8 cellular contexts compared by ENCODE assay signal in the genomic region with DNA sequence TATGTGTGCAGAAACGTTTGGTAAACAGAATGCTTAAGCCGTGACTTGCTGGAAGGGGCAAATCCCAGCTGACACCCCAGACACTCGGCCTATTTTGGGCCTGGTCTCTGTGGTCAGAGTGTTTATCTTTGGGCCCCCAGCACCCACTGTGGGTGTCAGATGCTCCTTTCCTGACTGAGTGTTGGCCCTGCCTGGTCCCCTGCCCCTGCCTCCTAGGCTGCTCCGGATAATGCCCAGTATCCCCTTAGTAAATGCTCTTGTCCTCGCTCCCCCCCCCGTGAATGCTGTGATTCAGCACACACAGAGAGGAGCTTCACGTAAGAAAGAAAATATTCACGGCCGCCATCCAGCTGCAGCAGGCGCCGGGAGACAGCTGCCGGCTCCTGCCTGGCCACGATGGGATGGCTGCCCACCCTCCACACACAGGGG. TPM values are rescaled to one million over a fixed set of nuclear protein-coding genes. Genes with fewer than 3 reads are reported as not detected.
A peak's percentile ranks its signal among the peaks of the same experiment; 100 is the strongest.
DNase-seq lines count a peak whose midpoint lies in the region; ATAC-seq, FAIRE-seq and TF ChIP-seq lines count a peak whose summit lies in the region.
"Had no signal": no experiment of that assay in that cellular context is flagged by ENCODE, and none has a peak within 500 bp of the region (broad histone marks: within the 10 kb centered on the region; RNA-seq: fewer than 3 reads in every experiment).

No MANE protein-coding gene starts in this region.

- no peak overlapping the region for H2BK5ac ChIP-seq in H1 (ENCODE audit: low read depth, low read length)

- TF ChIP-seq RAD21 in H1 (IDR thresholded peaks at IDR 0.05 in 1 of 2, conservative IDR thresholded peaks at IDR 0.05 in 1 of 2; ENCODE audit: low read depth in 2 of 2, low read length in 2 of 2), result no peak

- H3K56ac ChIP-seq in H1 (replicated peaks; ENCODE audit: insufficient read length, low read depth, low read length), result no peak overlapping the region

- no peak for ATAC-seq in HG02763 (IDR thresholded peaks at IDR 0.05; ENCODE audit: unreplicated experiment)
- ATAC-seq in activated CD8-positive, alpha-beta T cell treated with anti-CD3 and anti-CD28 coated beads for 36 hours, result no peak

- H2AK5ac ChIP-seq in H1 (ENCODE audit: low read depth, low read length), result no peak overlapping the region

- H2BK15ac ChIP-seq in H1 (ENCODE audit: low read length), result no peak overlapping the region

- intact Hi-C loops in thyroid gland (cut with DNase I), result no loop called here
- intact Hi-C loops in activated CD8-positive, alpha-beta T cell treated with anti-CD3 and anti-CD28 coated beads for 36 hours (cut with micrococcal nuclease), result no loop called here

- H3K9ac ChIP-seq in H1 (replicated peaks in 1 of 4; ENCODE audit: extremely low read depth in 1 of 4, low read depth in 3 of 4, low read length in 3 of 4), result no peak overlapping the region

- H3K4me3 ChIP-seq in H1 (ENCODE audit: extremely low read depth in 1 of 4, insufficient read depth in 2 of 4, low read depth in 3 of 4, low read length in 4 of 4) (no peak overlapping the region), thyroid gland (replicated peaks in 1 of 3) (no peak overlapping the region)

- H3K9me3 ChIP-seq in H1 (ENCODE audit: insufficient read depth in 2 of 2, low read depth in 1 of 2, low read length in 1 of 2) (no peaks in the 10 kb centered on the region), thyroid gland (no peaks in the 10 kb centered on the region)

- no peak overlapping the region for H3K14ac ChIP-seq in H1 (ENCODE audit: insufficient read length)

- H2BK20ac ChIP-seq in H1 (ENCODE audit: low read length), result no peak overlapping the region

- H3K27me3 Mint-ChIP-seq in mesothelial cell of epicardium (ENCODE audit: low read depth), result no peaks in the 10 kb centered on the region
- H3K27me3 Mint-ChIP-seq in activated CD8-positive, alpha-beta T cell treated with anti-CD3 and anti-CD28 coated beads for 36 hours, result no peaks in the 10 kb centered on the region

- peaks cover 0 to 3% of the 10 kb centered on the region in 2 experiments for H4K20me1 ChIP-seq in H1 (replicated peaks in 1 of 2; ENCODE audit: control insufficient read depth in 1 of 2, insufficient read depth in 2 of 2, low read length in 2 of 2)

- peak overlapping the region in 1 of 2 experiments; percentile 43; a peak in 2 of 4 replicates for H3K4me2 ChIP-seq in H1 (ENCODE audit: insufficient read depth in 1 of 2, low read depth in 2 of 2, low read length in 2 of 2)

- no peaks in the 10 kb centered on the region for H3K9me3 Mint-ChIP-seq in mesothelial cell of epicardium
- H3K9me3 Mint-ChIP-seq in activated CD8-positive, alpha-beta T cell treated with anti-CD3 and anti-CD28 coated beads for 36 hours, result no peaks in the 10 kb centered on the region

- DNase-seq in NCI-H2171 treated with DMSO at 0.1 percent for 48 hours (lab: John Stamatoyannopoulos, UW), result peak; percentile 65
- no peak for DNase-seq in H1 (ENCODE audit: low read depth in 1 of 2, low spot score in 2 of 2)
- DNase-seq in mesothelial cell of epicardium (ENCODE audit: low spot score in 2 of 2, unreplicated experiment in 2 of 2), result peak in 1 of 2 experiments; percentile 33
- DNase-seq in thyroid gland, result peak in 1 of 2 donors; percentile 10
- no peak for DNase-seq in activated CD8-positive, alpha-beta T cell treated with anti-CD3 and anti-CD28 coated beads for 36 hours
- DNase-seq in NCI-H748 treated with DMSO at 0.1 percent for 48 hours (lab: John Stamatoyannopoulos, UW), result no peak

- 0 out of 2 replicates have a peak overlapping the region, but pooled peaks have one; percentile 27 for H3K18ac ChIP-seq in H1 (ENCODE audit: extremely low read depth, low read length)

- TF ChIP-seq POLR2A in H1 (IDR thresholded peaks at IDR 0.05; ENCODE audit: control extremely low read depth in 1 of 2, low read depth in 2 of 2, low read length in 2 of 2) (no peak), thyroid gland (IDR thresholded peaks at IDR 0.05) (no peak)

- H3K4ac ChIP-seq in H1 (replicated peaks; ENCODE audit: insufficient read length, low read depth, low read length), result no peak overlapping the region

- H3K79me1 ChIP-seq in H1 (ENCODE audit: low read depth, low read length), result no peaks in the 10 kb centered on the region

- TF ChIP-seq CTCF in H1 (IDR thresholded peaks at IDR 0.05; ENCODE audit: control extremely low read depth in 1 of 3, insufficient read depth in 1 of 3, low read depth in 1 of 3, low read length in 3 of 3) (no peak), mesothelial cell of epicardium (IDR thresholded peaks at IDR 0.05; ENCODE audit: unreplicated experiment) (no peak), thyroid gland (IDR thresholded peaks at IDR 0.05) (no peak)
- no peak for TF ChIP-seq CTCF in activated CD8-positive, alpha-beta T cell treated with anti-CD3 and anti-CD28 coated beads for 36 hours (IDR thresholded peaks at IDR 0.05)

- H3K27ac ChIP-seq in H1 (ENCODE audit: low read depth, low read length) (no peak overlapping the region), thyroid gland (peak overlapping the region in 2 of 3 donors; percentile 45 to 52)

- no peaks in the 10 kb centered on the region for H3K36me3 ChIP-seq in H1 (ENCODE audit: control insufficient read depth in 2 of 4, insufficient read depth in 4 of 4, low read length in 3 of 4)
- no peaks in the 10 kb centered on the region for H3K36me3 ChIP-seq in thyroid gland

- 58% methylated on average over 13 of the region's 13 CpGs; no CpG with 5 or more reads in 1 of the 2 experiments for WGBS in H1 (ENCODE audit: extremely low coverage in 1 of 2, insufficient coverage in 1 of 2, insufficient read length in 1 of 2, insufficient replicate concordance in 2 of 2, low coverage in 1 of 2, low lambda C conversion rate in 2 of 2, missing lambda C conversion rate in 1 of 2), 2 experiments
- WGBS in thyroid gland, 2 donors, result 66 to 81% methylated on average over 13 of the region's 13 CpGs

- H2BK120ac ChIP-seq in H1 (replicated peaks; ENCODE audit: low read depth, low read length), result no peak overlapping the region

- no peak for FAIRE-seq in H1 (lab: Jason Lieb, UNC)
- FAIRE-seq: GM19239 had no signal

- H4K5ac ChIP-seq in H1 (ENCODE audit: insufficient read length, low read depth, low read length), result no peak overlapping the region

- no peak overlapping the region for H4K91ac ChIP-seq in H1 (replicated peaks; ENCODE audit: insufficient read length, low read length)

- POLR2A ChIA-PET in H1 (lab: Charles Lee; ENCODE audit: partially characterized antibody), result interaction anchor here (0.7 to 2.1 kb wide), 4 partner anchors 11 to 26 kb away, joined by 3 to 12 read pairs (median 4); a partner anchor contains a TSS
- POLR2A ChIA-PET in activated CD8-positive, alpha-beta T cell treated with anti-CD3 and anti-CD28 coated beads for 36 hours (lab: Charles Lee), result interaction anchor here (0.6 kb wide), 1 partner anchor 114 kb away, joined by 3 read pairs; no protein-coding TSS in a partner anchor

- no peak overlapping the region for H3K4me3 Mint-ChIP-seq in mesothelial cell of epicardium
- H3K4me3 Mint-ChIP-seq in activated CD8-positive, alpha-beta T cell treated with anti-CD3 and anti-CD28 coated beads for 36 hours, result no peak overlapping the region

- H2AFZ ChIP-seq in H1 (ENCODE audit: low read length), result no peak overlapping the region

- H3K36me3 Mint-ChIP-seq in mesothelial cell of epicardium, result no peaks in the 10 kb centered on the region
- no peaks in the 10 kb centered on the region for H3K36me3 Mint-ChIP-seq in activated CD8-positive, alpha-beta T cell treated with anti-CD3 and anti-CD28 coated beads for 36 hours (ENCODE audit: low read depth)

- TF ChIP-seq EP300 in H1 (IDR thresholded peaks at IDR 0.05; ENCODE audit: borderline replicate concordance in 1 of 2, low read depth in 2 of 2, low read length in 2 of 2), result no peak

- peaks cover 9% of the 10 kb centered on the region for H3K4me1 Mint-ChIP-seq in mesothelial cell of epicardium
- no peaks in the 10 kb centered on the region for H3K4me1 Mint-ChIP-seq in activated CD8-positive, alpha-beta T cell treated with anti-CD3 and anti-CD28 coated beads for 36 hours (ENCODE audit: low read depth)

- no peak overlapping the region for H2BK12ac ChIP-seq in H1 (ENCODE audit: low read depth, low read length)

- H3K4me1 ChIP-seq in H1 (replicated peaks in 1 of 4; ENCODE audit: control insufficient read depth in 3 of 4, insufficient read depth in 4 of 4, low read length in 3 of 4) (peaks cover 7 to 16% (median 12%) of the 10 kb centered on the region in 4 experiments), thyroid gland (peaks cover 24 to 53% of the 10 kb centered on the region in 2 donors)

- peak overlapping the region; percentile 34 for H3K27ac Mint-ChIP-seq in mesothelial cell of epicardium
- H3K27ac Mint-ChIP-seq in activated CD8-positive, alpha-beta T cell treated with anti-CD3 and anti-CD28 coated beads for 36 hours, result no peak overlapping the region

- CTCF ChIA-PET in H1 (lab: Charles Lee; ENCODE audit: partially characterized antibody), result interaction anchor here (0.5 to 2.4 kb wide), 12 partner anchors 9 to 429 kb away, joined by 3 to 11 read pairs (median 4); no protein-coding TSS in a partner anchor
- CTCF ChIA-PET in activated CD8-positive, alpha-beta T cell treated with anti-CD3 and anti-CD28 coated beads for 36 hours (lab: Charles Lee), result interaction anchor here (1.6 kb wide), 1 partner anchor 168 kb away, joined by 4 read pairs; no protein-coding TSS in a partner anchor

- H4K8ac ChIP-seq in H1 (ENCODE audit: extremely low read depth, insufficient read depth, low read length), result 0 out of 2 replicates have a peak overlapping the region, but pooled peaks have one; percentile 22

- no peaks in the 10 kb centered on the region for H3K79me2 ChIP-seq in H1 (ENCODE audit: control insufficient read depth in 1 of 2, insufficient read depth in 2 of 2, low read length in 2 of 2)

- no peak overlapping the region for H3K23ac ChIP-seq in H1 (ENCODE audit: insufficient read length)

- no peaks in the 10 kb centered on the region for H3K23me2 ChIP-seq in H1 (ENCODE audit: low read depth, low read length)

- H3K27me3 ChIP-seq in H1 (replicated peaks in 1 of 4; ENCODE audit: control insufficient read depth in 3 of 4, extremely low read depth in 1 of 4, insufficient read depth in 3 of 4, low read length in 3 of 4) (no peaks in the 10 kb centered on the region; a peak in 2 of 7 replicates), thyroid gland (no peaks in the 10 kb centered on the region)

RNA-seq across cellular contexts. Expression of a gene that starts 11.3 kb away (rescaled TPM):
- total RNA-seq in H1 (2021; fragmentation: NEBNext Ultra II Directional; extraction: Animal tissue kit (Norgen Biotek cat#: 25700)), result 10.6 and 10.7 TPM in 2 replicates
- polyA plus RNA-seq in H1 (2011; rRNA removed), result 5.9 and 9.0 TPM in 2 replicates
- polyA plus RNA-seq in H1 (2011; cell fraction: cytosol; rRNA removed), result 6.6 TPM
- polyA plus RNA-seq in H1 (2011; cell fraction: nucleus; rRNA removed), result 9.4 TPM
- polyA plus RNA-seq in H1 (2012, experiment 1 of 2), result 8.3 to 10.8 TPM (median 9.8 TPM) in 4 replicates
- 8.0 TPM for polyA plus RNA-seq in H1 (2012, experiment 2 of 2)
- 13.4 TPM for polyA plus RNA-seq in H1 (2013, experiment 1 of 2)
- polyA plus RNA-seq in H1 (2013, experiment 2 of 2), result 17.1 TPM
- 6.5 and 10.3 TPM in 2 replicates for polyA minus RNA-seq in H1 (2011; rRNA and poly(A)+ RNA removed)
- polyA minus RNA-seq in H1 (2011; cell fraction: cytosol; rRNA and poly(A)+ RNA removed), result 10.8 TPM
- 3.5 TPM for polyA minus RNA-seq in H1 (2011; cell fraction: nucleus; rRNA and poly(A)+ RNA removed)
- total RNA-seq in mesothelial cell of epicardium (15.5 to 16.6 TPM (median 16.6 TPM) in 3 replicates), thyroid gland (10 to 100 TPM in 2 of 4 donors, 1 to 10 TPM in 2; 5.9 to 12.6 (median 8.7) TPM)
- total RNA-seq in activated CD8-positive, alpha-beta T cell treated with anti-CD3 and anti-CD28 coated beads for 36 hours, result not detected

Comparison
In these comparisons a context has a peak if more than half of its experiments do, and no peak if none do; other contexts are left out.
1. RNA of a gene that starts 11.3 kb away (total RNA-seq): 15.5 to 16.6 TPM in mesothelial cell of epicardium, 5.9 to 12.6 TPM in thyroid gland and 10.6 to 10.7 TPM in H1; not detected in activated CD8-positive, alpha-beta T cell treated with anti-CD3 and anti-CD28 coated beads for 36 hours; every median in the first group is over 4 times any median in the second.